ENCODE assay signal across 11 cellular contexts in the genomic region with DNA sequence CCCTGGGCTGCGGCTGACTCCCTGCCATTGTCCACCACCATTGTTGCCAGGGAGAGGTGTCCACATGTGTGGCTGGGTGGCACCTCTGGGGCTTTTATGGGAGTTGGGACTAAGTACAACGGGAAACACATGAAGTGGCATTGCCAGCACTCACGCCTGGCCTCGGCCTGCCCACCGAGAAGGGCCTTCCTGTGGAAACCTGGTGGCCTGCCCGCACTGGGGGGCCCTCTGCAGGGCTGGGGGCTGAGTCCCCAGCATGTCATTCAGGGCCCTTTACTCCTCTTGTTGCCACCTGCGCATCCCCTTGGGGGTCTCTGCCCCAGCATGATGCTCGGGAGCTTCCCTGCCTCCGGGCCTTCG. TPM values are rescaled to one million over a fixed set of nuclear protein-coding genes. Genes with fewer than 3 reads are reported as not detected.
DNase-seq lines count a peak whose midpoint lies in the region; ATAC-seq, FAIRE-seq and TF ChIP-seq lines count a peak whose summit lies in the region.
"Had no signal": no experiment of that assay in that cellular context is flagged by ENCODE, and none has a peak within 500 bp of the region (broad histone marks: within the 10 kb centered on the region; RNA-seq: fewer than 3 reads in every experiment).

No MANE protein-coding gene starts in this region.

- peaks cover 84% of the 10 kb centered on the region for H3K4me1 Mint-ChIP-seq in activated T-cell treated with anti-CD3 and anti-CD28 coated beads, Interleukin-2, amount 50 U/mL, for 24 hours (ENCODE audit: low read depth)
- peaks cover 42 to 83% of the 10 kb centered on the region in 2 donors for H3K4me1 Mint-ChIP-seq in stimulated activated naive B cell treated with anti-CD40 and anti-IgM and Interleukin-4, amounts not matched to agents 10 μg/mL and 1 μg/mL and 100 μg/mL, for 72 hours

- FAIRE-seq in GM12878 (lab: Jason Lieb, UNC) (no peak), GM12891 (lab: Jason Lieb, UNC) (no peak)
- FAIRE-seq: RCC 7860 had no signal

- no peak for TF ChIP-seq RAD21 in GM12878 (IDR thresholded peaks at IDR 0.05; ENCODE audit: insufficient read depth, low read depth, low read length)

- intact Hi-C loops in GM12878 (cut with micrococcal nuclease; ENCODE audit: unreplicated experiment) (loop anchor here (1.0 to 2.0 kb wide), 3 partner anchors 31 to 67 kb away; no protein-coding TSS in a partner anchor), head of caudate nucleus (cut with DNase I) (no loop called here)

- no peak for DNase-seq in activated T-cell treated with anti-CD3 and anti-CD28 coated beads, Interleukin-2, amount 50 U/mL, for 24 hours
- no peak for DNase-seq in activated T-cell treated with anti-CD3 and anti-CD28 coated beads, Interleukin-2, amount 50 U/mL, for 1 hour
- DNase-seq in GM12878 (ENCODE audit: low read depth, low spot score) (no peak), head of caudate nucleus (no peak), HCEC 1CT (no peak), GM12891 (ENCODE audit: insufficient read length, low spot score) (no peak)
- no peak for DNase-seq in stimulated activated naive B cell treated with anti-CD40 and anti-IgM and Interleukin-4, amounts not matched to agents 10 μg/mL and 1 μg/mL and 100 μg/mL, for 72 hours
- DNase-seq: NCI-H2227 treated with DMSO at 0.1 percent for 48 hours had no signal

- ATAC-seq in GM12878 = no peak
- peak in 1 of 2 donors; percentile 0 for ATAC-seq in stimulated activated naive B cell treated with anti-CD40 and anti-IgM and Interleukin-4, amounts not matched to agents 10 μg/mL and 1 μg/mL and 100 μg/mL, for 72 hours (replicated peaks)

- RAD21 ChIA-PET in GM12878 (lab: Charles Lee; ENCODE audit: unreplicated experiment) = interaction anchor here (0.7 to 10.4 kb wide), 15 partner anchors 9 to 134 kb away, joined by 3 to 214 read pairs (median 11); partner anchors contain the start of gene RUNX3

- TF ChIP-seq POLR2A in GM12878 (IDR thresholded peaks at IDR 0.05; ENCODE audit: low read depth, low read length) (no peak), GM12891 (IDR thresholded peaks at IDR 0.05; ENCODE audit: low read depth, low read length) (no peak)

- H3K4me3 Mint-ChIP-seq in activated T-cell treated with anti-CD3 and anti-CD28 coated beads, Interleukin-2, amount 50 U/mL, for 24 hours = peak overlapping the region; percentile 97
- peak overlapping the region; percentile 17 to 87 for H3K4me3 Mint-ChIP-seq in stimulated activated naive B cell treated with anti-CD40 and anti-IgM and Interleukin-4, amounts not matched to agents 10 μg/mL and 1 μg/mL and 100 μg/mL, for 72 hours

- H4K20me1 ChIP-seq in Loucy (ENCODE audit: insufficient read depth, low read length, poor library complexity, severe bottlenecking) (peaks cover 6% of the 10 kb centered on the region), GM12878 (ENCODE audit: control insufficient read depth, insufficient read depth) (no peaks in the 10 kb centered on the region; the same call in 1 of the 2 replicates)

- H3F3A ChIP-seq in Loucy (ENCODE audit: low read depth) = peaks cover 16% of the 10 kb centered on the region

- H3K79me2 ChIP-seq in Loucy (ENCODE audit: insufficient read depth, low read length) = peaks cover 42% of the 10 kb centered on the region
- peaks cover 44% of the 10 kb centered on the region for H3K79me2 ChIP-seq in GM12878 (ENCODE audit: control insufficient read depth, insufficient read depth, low read length)

- peak overlapping the region; percentile 98 for H3K27ac ChIP-seq in GM12878 (ENCODE audit: control insufficient read depth, insufficient read depth)
- H3K27ac ChIP-seq: neutrophil had no signal

- H3K9me3 Mint-ChIP-seq in activated T-cell treated with anti-CD3 and anti-CD28 coated beads, Interleukin-2, amount 50 U/mL, for 24 hours = no peaks in the 10 kb centered on the region
- no peaks in the 10 kb centered on the region for H3K9me3 Mint-ChIP-seq in stimulated activated naive B cell treated with anti-CD40 and anti-IgM and Interleukin-4, amounts not matched to agents 10 μg/mL and 1 μg/mL and 100 μg/mL, for 72 hours

- TF ChIP-seq CTCF in Loucy (conservative IDR thresholded peaks at IDR 0.05; ENCODE audit: low read length) = no peak
- TF ChIP-seq CTCF in GM12878 (IDR thresholded peaks at IDR 0.05 in 2 of 3, conservative IDR thresholded peaks at IDR 0.05 in 1 of 3; ENCODE audit: control insufficient read depth in 2 of 3, extremely low read depth in 1 of 3, insufficient read depth in 1 of 3, low read depth in 3 of 3, low read length in 3 of 3) = no peak

- no peaks in the 10 kb centered on the region for H3K27me3 Mint-ChIP-seq in activated T-cell treated with anti-CD3 and anti-CD28 coated beads, Interleukin-2, amount 50 U/mL, for 24 hours
- no peaks in the 10 kb centered on the region for H3K27me3 Mint-ChIP-seq in stimulated activated naive B cell treated with anti-CD40 and anti-IgM and Interleukin-4, amounts not matched to agents 10 μg/mL and 1 μg/mL and 100 μg/mL, for 72 hours

- H3K36me3 ChIP-seq in Loucy (ENCODE audit: insufficient read depth, low read length) (no peaks in the 10 kb centered on the region), GM12878 (ENCODE audit: control insufficient read depth in 2 of 2, insufficient read depth in 2 of 2, low read length in 1 of 2) (no peaks in the 10 kb centered on the region; a peak in 1 of 4 replicates)
- H3K36me3 ChIP-seq: neutrophil had no signal

- H3K27ac Mint-ChIP-seq in activated T-cell treated with anti-CD3 and anti-CD28 coated beads, Interleukin-2, amount 50 U/mL, for 24 hours = peak overlapping the region; percentile 97
- peak overlapping the region; percentile 95 for H3K27ac Mint-ChIP-seq in stimulated activated naive B cell treated with anti-CD40 and anti-IgM and Interleukin-4, amounts not matched to agents 10 μg/mL and 1 μg/mL and 100 μg/mL, for 72 hours

- WGBS in GM12878 (ENCODE audit: insufficient coverage, insufficient replicate concordance, low lambda C conversion rate, missing lambda C conversion rate) = 27% methylated on average over 10 of the region's 10 CpGs

- H3K4me3 ChIP-seq in Loucy (ENCODE audit: low read length, poor library complexity, severe bottlenecking) (peak overlapping the region; percentile 63), GM12878 (peak overlapping the region; percentile 31; the same call in 1 of the 2 replicates)

- peaks cover 43% of the 10 kb centered on the region for H3K36me3 Mint-ChIP-seq in activated T-cell treated with anti-CD3 and anti-CD28 coated beads, Interleukin-2, amount 50 U/mL, for 24 hours (ENCODE audit: low read depth)
- H3K36me3 Mint-ChIP-seq in stimulated activated naive B cell treated with anti-CD40 and anti-IgM and Interleukin-4, amounts not matched to agents 10 μg/mL and 1 μg/mL and 100 μg/mL, for 72 hours = peaks cover 33 to 40% of the 10 kb centered on the region in 2 donors

- H3K9me2 ChIP-seq in Loucy (replicated peaks; ENCODE audit: low read depth, low read length) = no peaks in the 10 kb centered on the region

- POLR2A ChIA-PET in GM12878 (lab: Charles Lee) = interaction anchor here (0.7 to 13.4 kb wide), 13 partner anchors 10 to 267 kb away, joined by 3 to 220 read pairs (median 8); partner anchors contain the start of genes CLIC4 and SYF2

- BruUV-seq in GM12878 (replicated peaks; lab: Mats Ljungman, UMichigan) = TSS peak; percentile 86

- no peak for TF ChIP-seq EP300 in GM12878 (IDR thresholded peaks at IDR 0.05; ENCODE audit: borderline replicate concordance in 1 of 2, control insufficient read depth in 1 of 2, low read depth in 2 of 2, low read length in 2 of 2)

- H3K4me2 ChIP-seq in Loucy (ENCODE audit: low read depth, low read length, poor library complexity, severe bottlenecking) = peak overlapping the region; percentile 74
- peak overlapping the region; percentile 68 for H3K4me2 ChIP-seq in GM12878 (ENCODE audit: control insufficient read depth, insufficient read depth)

- CTCF ChIA-PET in GM12878 (lab: Yijun Ruan, JAX) = interaction anchor here (0.7 to 18.6 kb wide), 9 partner anchors 18 to 136 kb away, joined by 3 to 396 read pairs (median 4); partner anchors contain the start of gene RUNX3

- H3K4me1 ChIP-seq in Loucy (ENCODE audit: insufficient read depth, low read length, poor library complexity, severe bottlenecking) (peaks cover 63% of the 10 kb centered on the region), GM12878 (ENCODE audit: control insufficient read depth, insufficient read depth, low read length) (peaks cover 25% of the 10 kb centered on the region)

- H3K27me3 ChIP-seq in Loucy (ENCODE audit: insufficient read depth, low read length, poor library complexity, severe bottlenecking) (no peaks in the 10 kb centered on the region), GM12878 (replicated peaks in 1 of 2; ENCODE audit: control insufficient read depth in 2 of 2, insufficient read depth in 2 of 2, low read length in 1 of 2) (no peaks in the 10 kb centered on the region)

- peak overlapping the region; percentile 83 for H3K9ac ChIP-seq in Loucy (ENCODE audit: low read depth, low read length, poor library complexity, severe bottlenecking)
- peak overlapping the region; percentile 72 for H3K9ac ChIP-seq in GM12878 (ENCODE audit: control insufficient read depth, insufficient read depth, low read length)

- H2AFZ ChIP-seq in Loucy (ENCODE audit: low read length) (peak overlapping the region; percentile 47; the same call in 1 of the 2 replicates), GM12878 (ENCODE audit: control insufficient read depth, low read depth, low read length) (no peak overlapping the region)

- in situ Hi-C loops in GM12878 (cut with MboI) = no loop called here

- SMC1A ChIA-PET in GM12878 (lab: Charles Lee; ENCODE audit: uncharacterized antibody, unreplicated experiment) = interaction anchor here (0.6 to 18.5 kb wide), 11 partner anchors 12 to 169 kb away, joined by 3 to 391 read pairs (median 7); partner anchors contain the start of gene RUNX3

- H3K9me3 ChIP-seq in Loucy (ENCODE audit: insufficient read depth, low read depth, low read length) = no peaks in the 10 kb centered on the region
- no peaks in the 10 kb centered on the region for H3K9me3 ChIP-seq in GM12878 (replicated peaks; ENCODE audit: control insufficient read depth, insufficient read depth, low read length)
- H3K9me3 ChIP-seq: neutrophil had no signal

RNA-seq across cellular contexts. Expression of gene RUNX3, which starts 35.5 kb away (rescaled TPM):
- 101 and 106 TPM in 2 replicates for total RNA-seq in GM12878 (2013; cell fraction: nucleolus; rRNA removed)
- total RNA-seq in GM12878 (2014; rRNA removed) (25.8 and 33.5 TPM in 2 replicates), GM12878 (2014; rRNA removed; fragmentation: Illumina TruSeq; extraction: Trizol) (18.4 and 19.0 TPM in 2 replicates), GM12878 (2021) (148 and 151 TPM in 2 replicates)
- 44.1 TPM for polyA plus RNA-seq in GM12878 (2011; ENCODE audit: low read depth)
- polyA plus RNA-seq in GM12878 (2011; rRNA removed) (15.0 and 25.8 TPM in 2 replicates), GM12878 (2014; fragmentation: Illumina TruSeq; extraction: Trizol) (48.8 and 61.7 TPM in 2 replicates), GM12878 (2014; fragmentation: Nextera tagmentation; extraction: Ambion mirVana) (10 to 100 TPM; 21.6 to 26.3 TPM), GM12878 (2014; rRNA removed) (64.7 and 79.6 TPM in 2 replicates), GM12878 (2016; fragmentation: Nextera tagmentation; extraction: Ambion mirVana) (10 to 100 TPM; 29.3 to 34.0 TPM)
- polyA plus RNA-seq in GM12878 (2011; cell fraction: cytosol; rRNA removed) = 45.6 and 51.9 TPM in 2 replicates
- 72.8 and 112 TPM in 2 replicates for polyA plus RNA-seq in GM12878 (2011; cell fraction: nucleus; rRNA removed)
- 91.6 and 104 TPM in 2 replicates for polyA plus RNA-seq in GM12878 (2012)
- 20.0 and 31.7 TPM in 2 replicates for polyA minus RNA-seq in GM12878 (2011; rRNA and poly(A)+ RNA removed)
- polyA minus RNA-seq in GM12878 (2011; cell fraction: cytosol; rRNA and poly(A)+ RNA removed) = 30.6 and 47.6 TPM in 2 replicates
- polyA minus RNA-seq in GM12878 (2011; cell fraction: nucleus; rRNA and poly(A)+ RNA removed) = 30.8 and 46.2 TPM in 2 replicates
- polyA plus RNA-seq in GM12891 (2012; ENCODE audit: low read depth, missing spikeins) = 82.2 TPM
